7 cellular contexts compared by ENCODE assay signal in the genomic region with DNA sequence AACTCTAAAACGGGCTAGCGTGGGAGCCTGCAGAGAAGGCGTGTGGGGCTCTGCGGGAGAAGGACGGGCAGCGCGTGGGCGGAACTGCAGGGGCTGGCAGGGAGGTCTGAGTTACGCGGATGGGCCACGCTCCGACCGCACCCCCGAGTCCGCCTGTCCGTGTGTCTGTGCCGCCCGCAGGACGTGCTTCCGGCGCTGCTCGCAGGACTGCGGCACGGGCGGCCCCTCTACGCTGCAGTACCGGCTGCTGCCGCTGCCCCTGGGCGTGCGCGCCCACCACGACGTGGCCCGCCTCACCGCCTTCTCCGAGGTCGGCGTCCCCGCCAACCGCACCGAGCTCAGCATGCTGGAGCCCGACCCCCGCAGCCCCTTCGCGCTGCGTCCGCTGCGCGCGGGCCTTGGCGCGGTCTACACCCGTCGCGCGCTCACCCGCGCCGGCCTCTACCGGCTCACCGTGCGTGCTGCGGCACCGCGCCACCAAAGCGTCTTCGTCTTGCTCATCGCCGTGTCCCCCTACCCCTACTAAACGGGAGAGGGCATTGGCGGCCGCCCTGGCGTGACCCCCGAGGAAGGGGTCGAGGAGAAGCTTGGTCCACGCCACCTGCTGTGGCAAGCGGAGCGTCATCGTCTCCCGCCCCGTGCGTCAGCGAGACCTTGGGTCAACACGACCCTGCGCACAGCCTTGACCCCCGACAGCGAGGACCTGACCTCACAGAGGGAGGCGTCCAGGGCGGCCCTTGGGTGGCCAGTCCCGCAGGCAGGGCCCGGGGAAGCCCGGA. TPM values are rescaled to one million over a fixed set of nuclear protein-coding genes. Genes with fewer than 3 reads are reported as not detected.
DNase-seq lines count a peak whose midpoint lies in the region; ATAC-seq, FAIRE-seq and TF ChIP-seq lines count a peak whose summit lies in the region.

No MANE protein-coding gene starts in this region.

- H3K4me1 Mint-ChIP-seq in stimulated activated memory B cell treated with anti-CD40 and anti-IgM and Interleukin-4, amounts not matched to agents 10 μg/mL and 1 μg/mL and 100 μg/mL, for 72 hours, result peaks cover 13% of the 10 kb centered on the region

- no peak overlapping the region for H3K27ac Mint-ChIP-seq in stimulated activated memory B cell treated with anti-CD40 and anti-IgM and Interleukin-4, amounts not matched to agents 10 μg/mL and 1 μg/mL and 100 μg/mL, for 72 hours

- H3K27me3 ChIP-seq in mammary epithelial cell (ENCODE audit: insufficient read depth, low read length), result peaks cover 2% of the 10 kb centered on the region
- H3K27me3 ChIP-seq in effector memory CD4-positive, alpha-beta T cell (replicated peaks; ENCODE audit: control insufficient read depth, insufficient read depth, low read length, poor library complexity, severe bottlenecking), result peaks cover 12% of the 10 kb centered on the region

- CTCF ChIA-PET in mammary epithelial cell (lab: Charles Lee; ENCODE audit: low non-redundant PET), result no interaction called here

- WGBS in mammary epithelial cell (ENCODE audit: low coverage, missing lambda C conversion rate), result 17% methylated on average over 56 of the region's 92 CpGs

- H3K27ac ChIP-seq in mammary epithelial cell (ENCODE audit: insufficient read depth, low read depth, low read length), result no peak overlapping the region
- H3K27ac ChIP-seq in effector memory CD4-positive, alpha-beta T cell (ENCODE audit: insufficient read depth, low read length, poor library complexity, severe bottlenecking), result no peak overlapping the region

- H4K20me1 ChIP-seq in mammary epithelial cell (ENCODE audit: insufficient read depth, low read length), result no peaks in the 10 kb centered on the region

- no peak for FAIRE-seq in GM12891 (lab: Jason Lieb, UNC)

- peaks cover 5% of the 10 kb centered on the region for H3K36me3 Mint-ChIP-seq in stimulated activated memory B cell treated with anti-CD40 and anti-IgM and Interleukin-4, amounts not matched to agents 10 μg/mL and 1 μg/mL and 100 μg/mL, for 72 hours

- peak overlapping the region in 2 of 3 experiments; percentile 23 to 28 for H3K4me3 ChIP-seq in mammary epithelial cell (replicated peaks in 1 of 3; ENCODE audit: insufficient read depth in 1 of 3, low read depth in 2 of 3, low read length in 3 of 3)
- no peak overlapping the region for H3K4me3 ChIP-seq in effector memory CD4-positive, alpha-beta T cell (ENCODE audit: insufficient read depth, low read depth, low read length, poor library complexity, severe bottlenecking)

- DNase-seq in GM12891 (ENCODE audit: insufficient read length, low spot score) (peak; percentile 71), NCI-H748 treated with DMSO at 0.1 percent for 48 hours (lab: John Stamatoyannopoulos, UW) (peak; percentile 26), mammary epithelial cell (peak; percentile 21), left kidney (ENCODE audit: low read depth, low spot score) (peak; percentile 84), AML-193 (lab: John Stamatoyannopoulos, UW) (no peak)
- no peak for DNase-seq in effector memory CD4-positive, alpha-beta T cell

- H3K4me3 Mint-ChIP-seq in stimulated activated memory B cell treated with anti-CD40 and anti-IgM and Interleukin-4, amounts not matched to agents 10 μg/mL and 1 μg/mL and 100 μg/mL, for 72 hours, result peak overlapping the region; percentile 34

- peak overlapping the region; percentile 84 for H2AFZ ChIP-seq in mammary epithelial cell (ENCODE audit: low read depth, low read length)

- H3K4me1 ChIP-seq in mammary epithelial cell (ENCODE audit: insufficient read depth, low read length), result peaks cover 16% of the 10 kb centered on the region
- H3K4me1 ChIP-seq in effector memory CD4-positive, alpha-beta T cell (ENCODE audit: control insufficient read depth, insufficient read depth, low read length, poor library complexity, severe bottlenecking), result no peaks in the 10 kb centered on the region

- H3K36me3 ChIP-seq in mammary epithelial cell (ENCODE audit: insufficient read depth, low read length), result no peaks in the 10 kb centered on the region
- H3K36me3 ChIP-seq in effector memory CD4-positive, alpha-beta T cell (ENCODE audit: control insufficient read depth, insufficient read depth, low read length), result no peaks in the 10 kb centered on the region

- no peak for TF ChIP-seq POLR2A in GM12891 (IDR thresholded peaks at IDR 0.05; ENCODE audit: low read depth, low read length)

- peaks cover 6% of the 10 kb centered on the region for H3K9me3 Mint-ChIP-seq in stimulated activated memory B cell treated with anti-CD40 and anti-IgM and Interleukin-4, amounts not matched to agents 10 μg/mL and 1 μg/mL and 100 μg/mL, for 72 hours

- peaks cover 91% of the 10 kb centered on the region for H3K27me3 Mint-ChIP-seq in stimulated activated memory B cell treated with anti-CD40 and anti-IgM and Interleukin-4, amounts not matched to agents 10 μg/mL and 1 μg/mL and 100 μg/mL, for 72 hours

- no TSS peak for BruUV-seq in mammary epithelial cell (replicated peaks; lab: Mats Ljungman, UMichigan)

- in situ Hi-C loops in mammary epithelial cell (cut with MboI; ENCODE audit: low sequenced_read_pairs in 2 of 2), result no loop called here

- intact Hi-C loops in mammary epithelial cell (cut with micrococcal nuclease), result no loop called here

- peak overlapping the region; percentile 68 for H3K4me2 ChIP-seq in mammary epithelial cell (ENCODE audit: insufficient read depth, low read depth, low read length)

- dilution Hi-C loops in mammary epithelial cell (cut with HindIII; ENCODE audit: low sequenced_read_pairs), result loop anchor here (5.0 kb wide), 1 partner anchor 64 kb away; no protein-coding TSS in a partner anchor

- peaks cover 6% of the 10 kb centered on the region for H3K9me3 ChIP-seq in mammary epithelial cell (replicated peaks; ENCODE audit: insufficient read depth, low read length)
- H3K9me3 ChIP-seq in effector memory CD4-positive, alpha-beta T cell (ENCODE audit: control insufficient read depth, low read length), result no peaks in the 10 kb centered on the region

- peak; percentile 62 for ATAC-seq in stimulated activated memory B cell treated with anti-CD40 and anti-IgM and Interleukin-4, amounts not matched to agents 10 μg/mL and 1 μg/mL and 100 μg/mL, for 72 hours

- no peaks in the 10 kb centered on the region for H3K79me2 ChIP-seq in mammary epithelial cell (ENCODE audit: insufficient read depth, low read length)

- no peak overlapping the region for H3K9ac ChIP-seq in mammary epithelial cell (ENCODE audit: insufficient read depth, low read length)

- peak; percentile 7 to 33 for TF ChIP-seq CTCF in mammary epithelial cell (conservative IDR thresholded peaks at IDR 0.05 in 1 of 2, IDR thresholded peaks at IDR 0.05 in 1 of 2; ENCODE audit: extremely low read depth in 1 of 2, insufficient read depth in 1 of 2, low read depth in 1 of 2, low read length in 2 of 2)

TF ChIP-seq in GM12891, 5 proteins besides CTCF, POLR2A, EP300 and RAD21:
- TF ChIP-seq TAF1 (IDR thresholded peaks at IDR 0.05; ENCODE audit: low read depth, low read length), result no peak
TF ChIP-seq in GM12891: peak in this region for 0.

RNA-seq across cellular contexts. Expression of gene ASS1, which starts 11.4 kb away (rescaled TPM):
- polyA plus RNA-seq in GM12891 (2012; ENCODE audit: low read depth, missing spikeins), result 1.1 TPM
- total RNA-seq in mammary epithelial cell, result 100 to 1,000 TPM in 1 of 2 donors, 10 to 100 TPM in 1; 58.7 to 683 TPM
- polyA plus RNA-seq in mammary epithelial cell, result 113 TPM
- polyA minus RNA-seq in mammary epithelial cell, result 55.6 TPM

Comparison
In these comparisons a context has a peak if more than half of its experiments do, and no peak if none do; other contexts are left out.
1. DNase-seq: peak in GM12891 (single experiment), NCI-H748 treated with DMSO at 0.1 percent for 48 hours (single experiment), mammary epithelial cell (single experiment) and left kidney (single experiment); none in effector memory CD4-positive, alpha-beta T cell (0 of 3) and AML-193 (0 of 2).